In genomic region chr12:21893924-21894323, GRCh38 we compare ENCODE assay signal across 2 cellular contexts.
TF ChIP-seq lines count a peak whose summit lies in the region.

No MANE protein-coding gene starts in this region.

TF ChIP-seq in liver, 16 proteins besides CTCF, POLR2A, EP300 and RAD21:
- TF ChIP-seq REST (IDR thresholded peaks at IDR 0.05), result no peak
- no peak for TF ChIP-seq NR2F2 (IDR thresholded peaks at IDR 0.05)
- no peak for TF ChIP-seq ATF3 (IDR thresholded peaks at IDR 0.05)
- no peak for TF ChIP-seq RXRA (IDR thresholded peaks at IDR 0.05)
- no peak for TF ChIP-seq FOXA2 (IDR thresholded peaks at IDR 0.05)
- TF ChIP-seq TAF1 (conservative IDR thresholded peaks at IDR 0.05), result no peak
- no peak for TF ChIP-seq HNF4G (IDR thresholded peaks at IDR 0.05)
- TF ChIP-seq HNF4A (conservative IDR thresholded peaks at IDR 0.05), result no peak
- no peak for TF ChIP-seq MAX (IDR thresholded peaks at IDR 0.05)
- TF ChIP-seq YY1 (IDR thresholded peaks at IDR 0.05), result no peak
- TF ChIP-seq GABPA (IDR thresholded peaks at IDR 0.05 in 1 of 2, conservative IDR thresholded peaks at IDR 0.05 in 1 of 2), result no peak
- no peak for TF ChIP-seq JUND (IDR thresholded peaks at IDR 0.05)
- TF ChIP-seq ZBTB33 (IDR thresholded peaks at IDR 0.05), result no peak
- TF ChIP-seq EGR1 (IDR thresholded peaks at IDR 0.05; ENCODE audit: low read depth in 2 of 2), result no peak
- no peak for TF ChIP-seq FOXA1 (IDR thresholded peaks at IDR 0.05)
- no peak for TF ChIP-seq SP1 (IDR thresholded peaks at IDR 0.05)

TF ChIP-seq in HepG2, 621 proteins besides CTCF, POLR2A, EP300 and RAD21 (continued from another document):
- TF ChIP-seq ATF4 (CRISPR knock-in tag; IDR thresholded peaks at IDR 0.05), result no peak
- TF ChIP-seq DR1 (CRISPR knock-in tag; IDR thresholded peaks at IDR 0.05), result no peak
- no peak for TF ChIP-seq ZNF615 (CRISPR knock-in tag; IDR thresholded peaks at IDR 0.05; ENCODE audit: borderline replicate concordance)
- no peak for TF ChIP-seq ZNF768 (CRISPR knock-in tag; IDR thresholded peaks at IDR 0.05)
- TF ChIP-seq ZNF10 (CRISPR knock-in tag; IDR thresholded peaks at IDR 0.05; ENCODE audit: borderline replicate concordance, low read depth), result no peak
